ENCODE assay signal across 15 cellular contexts in the genomic region with DNA sequence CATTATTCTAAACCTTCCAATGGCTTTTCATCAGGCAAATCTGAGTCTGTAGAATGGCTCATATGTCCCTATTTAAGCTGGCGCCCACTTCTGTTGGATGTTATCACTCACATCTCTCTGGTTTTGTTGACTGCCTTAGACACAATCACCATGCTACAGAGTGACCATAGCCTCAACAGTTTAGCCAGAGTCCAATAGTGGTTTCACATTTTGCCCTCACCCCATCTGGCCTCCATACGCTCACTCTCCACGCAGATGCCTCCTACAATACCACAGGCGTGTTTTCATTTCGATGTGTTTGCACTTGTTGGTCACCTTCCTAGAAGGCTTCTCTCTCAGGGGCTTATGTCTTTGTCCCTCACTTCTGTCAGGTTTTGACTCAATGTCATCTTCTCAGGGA. TPM values are rescaled to one million over a fixed set of nuclear protein-coding genes. Genes with fewer than 3 reads are reported as not detected.
A peak's percentile ranks its signal among the peaks of the same experiment; 100 is the strongest.
DNase-seq lines count a peak whose midpoint lies in the region; ATAC-seq and TF ChIP-seq lines count a peak whose summit lies in the region.
"Had no signal": no experiment of that assay in that cellular context is flagged by ENCODE, and none has a peak within 500 bp of the region (broad histone marks: within the 10 kb centered on the region; RNA-seq: fewer than 3 reads in every experiment).

No MANE protein-coding gene starts in this region.

- 100% methylated on average over 2 of the region's 5 CpGs; no CpG with 5 or more reads in 1 of the 2 experiments for WGBS in IMR-90 (ENCODE audit: extremely low coverage in 2 of 2, insufficient read length in 1 of 2), 2 experiments
- WGBS in aorta, 2 donors = 74 to 94% methylated on average over 5 of the region's 5 CpGs
- WGBS in tibial nerve, 2 donors = 93 to 97% methylated on average over 5 of the region's 5 CpGs

- H3K9me1 ChIP-seq in IMR-90 (ENCODE audit: insufficient read depth, low read length) = no peaks in the 10 kb centered on the region

- H3K14ac ChIP-seq in IMR-90 (replicated peaks; ENCODE audit: low read depth, low read length) = no peak overlapping the region

- H3K4me2 ChIP-seq in IMR-90 (ENCODE audit: low read depth, low read length) = no peak overlapping the region

- BruUV-seq in IMR-90 (replicated peaks; lab: Mats Ljungman, UMichigan) = no TSS peak

- no peaks in the 10 kb centered on the region for H3K79me1 ChIP-seq in IMR-90 (ENCODE audit: low read depth in 1 of 2, low read length in 2 of 2)

- H3K4ac ChIP-seq in IMR-90 (ENCODE audit: low read depth, low read length) = no peak overlapping the region

- H3K56ac ChIP-seq in IMR-90 (ENCODE audit: extremely low read depth, insufficient read depth, low read length) = no peak overlapping the region

- peaks cover 13% of the 10 kb centered on the region for H3K4me1 Mint-ChIP-seq in CD8-positive, alpha-beta T cell (ENCODE audit: low read depth)
- H3K4me1 Mint-ChIP-seq in activated CD8-positive, alpha-beta T cell treated with anti-CD3 and anti-CD28 coated beads, Interleukin-2, amount 10 ng/mL, durations not matched to agents 7 days and 5 days (ENCODE audit: low read depth) = peaks cover 12% of the 10 kb centered on the region
- H3K4me1 Mint-ChIP-seq in natural killer cell = peaks cover 75 to 78% of the 10 kb centered on the region in 2 donors
- H3K4me1 Mint-ChIP-seq: B cell had no signal

- POLR2A ChIA-PET in CD8-positive, alpha-beta T cell (lab: Charles Lee) = no interaction called here
- POLR2A ChIA-PET in IMR-90 (lab: Charles Lee; ENCODE audit: unreplicated experiment) = no interaction called here
- POLR2A ChIA-PET in activated CD8-positive, alpha-beta T cell treated with anti-CD3 and anti-CD28 coated beads, Interleukin-2, amount 10 ng/mL, durations not matched to agents 7 days and 5 days (lab: Charles Lee) = no interaction called here

- in situ Hi-C loops in IMR-90 (cut with MboI; ENCODE audit: low sequenced_read_pairs) = no loop called here

- H3K36me3 Mint-ChIP-seq in CD8-positive, alpha-beta T cell = peaks cover 2% of the 10 kb centered on the region
- peaks cover 10% of the 10 kb centered on the region for H3K36me3 Mint-ChIP-seq in activated CD8-positive, alpha-beta T cell treated with anti-CD3 and anti-CD28 coated beads, Interleukin-2, amount 10 ng/mL, durations not matched to agents 7 days and 5 days (ENCODE audit: low read depth)
- peaks cover 25% of the 10 kb centered on the region for H3K36me3 Mint-ChIP-seq in natural killer cell

- no peak for TF ChIP-seq CTCF in CD8-positive, alpha-beta T cell (IDR thresholded peaks at IDR 0.05)
- TF ChIP-seq CTCF in IMR-90 (conservative IDR thresholded peaks at IDR 0.05; ENCODE audit: low read depth, low read length) = no peak
- no peak for TF ChIP-seq CTCF in natural killer cell (IDR thresholded peaks at IDR 0.05)
- TF ChIP-seq CTCF in tibial nerve (IDR thresholded peaks at IDR 0.05) = no peak

- CTCF ChIA-PET in CD8-positive, alpha-beta T cell (lab: Charles Lee) = no interaction called here
- CTCF ChIA-PET in IMR-90 (lab: Yijun Ruan, JAX) = no interaction called here
- CTCF ChIA-PET in activated CD8-positive, alpha-beta T cell treated with anti-CD3 and anti-CD28 coated beads, Interleukin-2, amount 10 ng/mL, durations not matched to agents 7 days and 5 days (lab: Charles Lee) = no interaction called here

- H3K9me3 ChIP-seq in CD8-positive, alpha-beta T cell (ENCODE audit: low read length) = no peaks in the 10 kb centered on the region
- no peaks in the 10 kb centered on the region for H3K9me3 ChIP-seq in IMR-90 (ENCODE audit: control insufficient read depth, insufficient read depth, low read length)
- no peaks in the 10 kb centered on the region for H3K9me3 ChIP-seq in aorta (ENCODE audit: control insufficient read depth, low read length)
- no peaks in the 10 kb centered on the region for H3K9me3 ChIP-seq in tibial nerve

- dilution Hi-C loops in IMR-90 (cut with HindIII; ENCODE audit: low sequenced_read_pairs, unreplicated experiment) = no loop called here

- no peak overlapping the region for H4K8ac ChIP-seq in IMR-90 (ENCODE audit: low read depth in 2 of 2, low read length in 2 of 2)

- no peak overlapping the region for H4K5ac ChIP-seq in IMR-90 (ENCODE audit: low read depth, low read length)

- no peak overlapping the region for H2AK5ac ChIP-seq in IMR-90 (ENCODE audit: low read depth, low read length)

- H2BK120ac ChIP-seq in IMR-90 (ENCODE audit: low read depth, low read length) = no peak overlapping the region

- no peak overlapping the region for H3K27ac ChIP-seq in CD8-positive, alpha-beta T cell (ENCODE audit: low read depth, low read length)
- no peak overlapping the region for H3K27ac ChIP-seq in IMR-90 (ENCODE audit: insufficient read depth, low read length)
- H3K27ac ChIP-seq in aorta (ENCODE audit: low read depth in 1 of 2, low read length in 2 of 2) = no peak overlapping the region
- no peak overlapping the region for H3K27ac ChIP-seq in tibial nerve

- no peak overlapping the region for H2BK15ac ChIP-seq in IMR-90 (ENCODE audit: low read depth, low read length)

- no peak overlapping the region for H2BK20ac ChIP-seq in IMR-90 (ENCODE audit: low read depth, low read length)

- ATAC-seq in CD8-positive, alpha-beta T cell = no peak
- ATAC-seq in IMR-90 (ENCODE audit: low read depth) (no peak), natural killer cell (peak; percentile 45 to 81 (median 51)), aorta (ENCODE audit: low FRiP score) (no peak)
- ATAC-seq in activated CD8-positive, alpha-beta T cell treated with anti-CD3 and anti-CD28 coated beads, Interleukin-2, amount 10 ng/mL, durations not matched to agents 7 days and 5 days = no peak
- ATAC-seq: HepG2 had no signal

- no peaks in the 10 kb centered on the region for H3K27me3 ChIP-seq in CD8-positive, alpha-beta T cell (ENCODE audit: insufficient read depth, low read length)
- H3K27me3 ChIP-seq in IMR-90 (ENCODE audit: control insufficient read depth, insufficient read depth, low read length) = no peaks in the 10 kb centered on the region
- no peaks in the 10 kb centered on the region for H3K27me3 ChIP-seq in aorta (ENCODE audit: control insufficient read depth in 1 of 2, insufficient read depth in 2 of 2, low read length in 1 of 2)
- H3K27me3 ChIP-seq in tibial nerve = no peaks in the 10 kb centered on the region

- H2AK9ac ChIP-seq in IMR-90 (replicated peaks; ENCODE audit: low read depth, low read length, poor library complexity) = peak overlapping the region; percentile 44

- peak overlapping the region; percentile 42 for H3K27ac Mint-ChIP-seq in CD8-positive, alpha-beta T cell
- H3K27ac Mint-ChIP-seq in activated CD8-positive, alpha-beta T cell treated with anti-CD3 and anti-CD28 coated beads, Interleukin-2, amount 10 ng/mL, durations not matched to agents 7 days and 5 days = no peak overlapping the region
- peak overlapping the region; percentile 91 to 97 for H3K27ac Mint-ChIP-seq in natural killer cell
- H3K27ac Mint-ChIP-seq: B cell, H9 had no signal

- H3K4me3 ChIP-seq in CD8-positive, alpha-beta T cell (ENCODE audit: low read depth, low read length) = no peak overlapping the region
- H3K4me3 ChIP-seq in IMR-90 (ENCODE audit: insufficient read depth, low read depth, low read length) = no peak overlapping the region
- no peak overlapping the region for H3K4me3 ChIP-seq in aorta (ENCODE audit: low read length in 2 of 2)
- H3K4me3 ChIP-seq in tibial nerve = no peak overlapping the region

- H3K9me3 Mint-ChIP-seq in CD8-positive, alpha-beta T cell = no peaks in the 10 kb centered on the region
- H3K9me3 Mint-ChIP-seq in activated CD8-positive, alpha-beta T cell treated with anti-CD3 and anti-CD28 coated beads, Interleukin-2, amount 10 ng/mL, durations not matched to agents 7 days and 5 days (ENCODE audit: insufficient read depth) = no peaks in the 10 kb centered on the region
- H3K9me3 Mint-ChIP-seq in natural killer cell = no peaks in the 10 kb centered on the region

- no peak overlapping the region for H4K91ac ChIP-seq in IMR-90 (ENCODE audit: insufficient read depth, low read depth, low read length)

- H3K23ac ChIP-seq in IMR-90 (ENCODE audit: low read depth, low read length) = no peak overlapping the region

- H3K4me3 Mint-ChIP-seq in CD8-positive, alpha-beta T cell = peak overlapping the region; percentile 49
- H3K4me3 Mint-ChIP-seq in activated CD8-positive, alpha-beta T cell treated with anti-CD3 and anti-CD28 coated beads, Interleukin-2, amount 10 ng/mL, durations not matched to agents 7 days and 5 days = peak overlapping the region; percentile 2
- H3K4me3 Mint-ChIP-seq in natural killer cell = peak overlapping the region; percentile 90
- H3K4me3 Mint-ChIP-seq: B cell, H9 had no signal

- H2BK5ac ChIP-seq in IMR-90 (ENCODE audit: low read depth, low read length, poor library complexity, severe bottlenecking) = no peak overlapping the region

- no peak overlapping the region for H3K18ac ChIP-seq in IMR-90 (ENCODE audit: low read depth, low read length)

- no peaks in the 10 kb centered on the region for H3K27me3 Mint-ChIP-seq in CD8-positive, alpha-beta T cell (ENCODE audit: low read depth)
- H3K27me3 Mint-ChIP-seq in activated CD8-positive, alpha-beta T cell treated with anti-CD3 and anti-CD28 coated beads, Interleukin-2, amount 10 ng/mL, durations not matched to agents 7 days and 5 days (ENCODE audit: low read depth) = no peaks in the 10 kb centered on the region
- H3K27me3 Mint-ChIP-seq in natural killer cell (ENCODE audit: low read depth in 2 of 2) = no peaks in the 10 kb centered on the region
- H3K27me3 Mint-ChIP-seq: B cell had no signal

- no peak for TF ChIP-seq RAD21 in IMR-90 (IDR thresholded peaks at IDR 0.05; ENCODE audit: low read length)

- no peak overlapping the region for H2AFZ ChIP-seq in IMR-90 (replicated peaks; ENCODE audit: low read length, poor library complexity)

- peaks cover 12% of the 10 kb centered on the region for H3K4me1 ChIP-seq in CD8-positive, alpha-beta T cell (ENCODE audit: insufficient read depth, low read length)
- H3K4me1 ChIP-seq in IMR-90 (ENCODE audit: control insufficient read depth, insufficient read depth, low read length) (no peaks in the 10 kb centered on the region), aorta (ENCODE audit: control insufficient read depth in 1 of 2, insufficient read depth in 2 of 2, low read length in 2 of 2) (no peaks in the 10 kb centered on the region), tibial nerve (no peaks in the 10 kb centered on the region)

- no peak for TF ChIP-seq POLR2A in IMR-90 (IDR thresholded peaks at IDR 0.05; ENCODE audit: low read depth, low read length)
- no peak for TF ChIP-seq POLR2A in tibial nerve (IDR thresholded peaks at IDR 0.05)

- no peaks in the 10 kb centered on the region for H3K36me3 ChIP-seq in CD8-positive, alpha-beta T cell (ENCODE audit: insufficient read depth, low read length)
- no peaks in the 10 kb centered on the region for H3K36me3 ChIP-seq in IMR-90 (ENCODE audit: control insufficient read depth, insufficient read depth, low read length)
- H3K36me3 ChIP-seq in aorta (ENCODE audit: control insufficient read depth in 1 of 2, insufficient read depth in 2 of 2, low read length in 1 of 2) = no peaks in the 10 kb centered on the region
- no peaks in the 10 kb centered on the region for H3K36me3 ChIP-seq in tibial nerve

- no peak for DNase-seq in CD8-positive, alpha-beta T cell
- DNase-seq in IMR-90 (no peak), natural killer cell (peak; percentile 19), NCI-H748 treated with DMSO at 0.1 percent for 48 hours (lab: John Stamatoyannopoulos, UW) (no peak), aorta (no peak), tibial nerve (ENCODE audit: low spot score in 2 of 2) (no peak)
- no peak for DNase-seq in activated CD8-positive, alpha-beta T cell treated with anti-CD3 and anti-CD28 coated beads, Interleukin-2, amount 10 ng/mL, durations not matched to agents 7 days and 5 days
- DNase-seq: EL, H9, Kasumi-1, NCI-H1436, NCI-H2029 treated with DMSO at 0.1 percent for 48 hours, NCI-H510A had no signal

- no peak for TF ChIP-seq EP300 in tibial nerve (IDR thresholded peaks at IDR 0.05)

- intact Hi-C loops in CD8-positive, alpha-beta T cell (cut with DNase I, micrococcal nuclease) = loop anchor here in 1 of 2 experiments (10.0 kb wide), 1 partner anchor 129 kb away; no protein-coding TSS in a partner anchor
- intact Hi-C loops in IMR-90 (cut with micrococcal nuclease) (no loop called here), natural killer cell (cut with micrococcal nuclease) (no loop called here), aorta (cut with DNase I) (no loop called here)

- no peaks in the 10 kb centered on the region for H4K20me1 ChIP-seq in IMR-90 (ENCODE audit: insufficient read depth, low read length)

- no peak overlapping the region for H3K9ac ChIP-seq in IMR-90 (ENCODE audit: low read depth, low read length)

RNA-seq across cellular contexts. Expression of gene KLRB1, which starts 3.4 kb away (rescaled TPM):
- 10 to 100 TPM; 58.3 to 62.0 TPM for total RNA-seq in CD8-positive, alpha-beta T cell
- not detected in 2 replicates for total RNA-seq in IMR-90 (2012; rRNA removed)
- polyA plus RNA-seq in IMR-90 (2012; rRNA removed) = not detected in 2 replicates
- polyA plus RNA-seq in IMR-90 (2012; cell fraction: cytosol; rRNA removed) = not detected in 2 replicates
- polyA plus RNA-seq in IMR-90 (2012; cell fraction: nucleus; rRNA removed; ENCODE audit: low replicate concordance) = not detected in 2 replicates
- 1 to 10 TPM; 6.0 to 6.3 TPM for total RNA-seq in activated CD8-positive, alpha-beta T cell treated with anti-CD3 and anti-CD28 coated beads, Interleukin-2, amount 10 ng/mL, durations not matched to agents 7 days and 5 days
- 100 to 1,000 TPM; 194 to 310 (median 216) TPM for total RNA-seq in natural killer cell
- total RNA-seq in aorta = 1 to 10 TPM; 1.1 to 1.6 TPM
- not detected for polyA plus RNA-seq in aorta
- under 1 TPM in 2 of 4 donors, not detected in 2; 0.59 to 0.84 TPM for total RNA-seq in tibial nerve
- total RNA-seq: B cell, HepG2 had no signal
- polyA plus RNA-seq: HepG2 had no signal

Comparison
In these comparisons a context has a peak if more than half of its experiments do, and no peak if none do; other contexts are left out.
1. ATAC-seq: peak in natural killer cell (3 of 3); none in CD8-positive, alpha-beta T cell (single experiment), IMR-90 (single experiment), activated CD8-positive, alpha-beta T cell treated with anti-CD3 and anti-CD28 coated beads, Interleukin-2, amount 10 ng/mL, durations not matched to agents 7 days and 5 days (single experiment) and aorta (single experiment).
2. H3K4me3 Mint-ChIP-seq: peak in every context shown above with its lines; median percentile 90 in natural killer cell; 49 in CD8-positive, alpha-beta T cell; 2 in activated CD8-positive, alpha-beta T cell treated with anti-CD3 and anti-CD28 coated beads, Interleukin-2, amount 10 ng/mL, durations not matched to agents 7 days and 5 days.
3. RNA of gene KLRB1, which starts 3.4 kb away (total RNA-seq): 194 to 310 TPM in natural killer cell and 58.3 to 62.0 TPM in CD8-positive, alpha-beta T cell; 6.0 to 6.3 TPM in activated CD8-positive, alpha-beta T cell treated with anti-CD3 and anti-CD28 coated beads, Interleukin-2, amount 10 ng/mL, durations not matched to agents 7 days and 5 days, 1.1 to 1.6 TPM in aorta, 0.59 to 0.84 TPM in tibial nerve and not detected in IMR-90; every median in the first group is over 4 times any median in the second.